15 cellular contexts compared by ENCODE assay signal in the genomic region with DNA sequence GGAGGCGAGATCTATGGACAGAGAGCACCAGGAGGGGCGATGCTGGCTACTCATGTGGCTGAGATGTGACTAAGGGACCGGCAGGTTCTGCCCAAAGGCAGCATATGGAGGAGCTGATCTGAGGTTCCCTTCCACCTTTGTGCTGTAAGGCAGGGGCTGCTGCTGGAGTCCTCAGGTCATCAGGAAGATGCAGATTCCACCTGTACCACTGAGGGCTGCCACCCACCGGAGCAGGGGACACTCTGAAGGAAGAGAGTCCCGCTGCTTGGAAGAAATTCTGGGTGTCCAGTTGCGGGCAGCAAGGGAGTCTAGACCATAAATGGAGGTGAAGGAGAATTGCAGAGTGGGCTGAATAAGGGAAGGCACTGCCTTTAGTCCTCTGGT. TPM values are rescaled to one million over a fixed set of nuclear protein-coding genes. Genes with fewer than 3 reads are reported as not detected.
A peak's percentile ranks its signal among the peaks of the same experiment; 100 is the strongest.
DNase-seq lines count a peak whose midpoint lies in the region; ATAC-seq and TF ChIP-seq lines count a peak whose summit lies in the region.
"Had no signal": no experiment of that assay in that cellular context is flagged by ENCODE, and none has a peak within 500 bp of the region (broad histone marks: within the 10 kb centered on the region; RNA-seq: fewer than 3 reads in every experiment).

No MANE protein-coding gene starts in this region.

- DNase-seq in CD4-positive, alpha-beta T cell: no peak
- DNase-seq in IMR-90 (no peak), epithelial cell of prostate (ENCODE audit: low read depth, low spot score) (no peak), ovary (peak in 1 of 5 donors; percentile 26), WERI-Rb-1 (no peak), left lobe of liver (ENCODE audit: low spot score) (no peak)
- DNase-seq in stimulated activated CD4-positive, alpha-beta T cell treated with anti-CD3 and anti-CD28 coated beads, Interleukin-1b, Interleukin-23, amount 100 ng/mL, for 48 hours: no peak
- DNase-seq: GOT3, occipital lobe, sigmoid colon had no signal

- H2BK5ac ChIP-seq in IMR-90 (ENCODE audit: low read depth, low read length, poor library complexity, severe bottlenecking): peak overlapping the region; percentile 78

- no peak overlapping the region for H3K9ac ChIP-seq in IMR-90 (ENCODE audit: low read depth, low read length)
- H3K9ac ChIP-seq: KMS-11 had no signal

- 0 out of 2 replicates have a peak, but pooled peaks cover 6% of the 10 kb centered on the region for H4K20me1 ChIP-seq in IMR-90 (ENCODE audit: insufficient read depth, low read length)

- TF ChIP-seq POLR2A in IMR-90 (IDR thresholded peaks at IDR 0.05; ENCODE audit: low read depth, low read length) (no peak), ovary (IDR thresholded peaks at IDR 0.05) (no peak)

- no TSS peak for BruUV-seq in IMR-90 (replicated peaks; lab: Mats Ljungman, UMichigan)

- H3K27me3 ChIP-seq in CD4-positive, alpha-beta T cell (ENCODE audit: control insufficient read depth, insufficient read depth, low read length): no peaks in the 10 kb centered on the region
- peaks cover 3% of the 10 kb centered on the region; the same call in 1 of the 2 replicates for H3K27me3 ChIP-seq in IMR-90 (ENCODE audit: control insufficient read depth, insufficient read depth, low read length)
- no peaks in the 10 kb centered on the region for H3K27me3 ChIP-seq in ovary
- no peaks in the 10 kb centered on the region for H3K27me3 ChIP-seq in WERI-Rb-1 (ENCODE audit: insufficient read depth, low read depth, severe bottlenecking)
- H3K27me3 ChIP-seq: sigmoid colon had no signal

- H4K5ac ChIP-seq in IMR-90 (ENCODE audit: low read depth, low read length): peak overlapping the region; percentile 71

- peak overlapping the region; percentile 98; the same call in 2 of the 3 replicates for H2BK15ac ChIP-seq in IMR-90 (ENCODE audit: low read depth, low read length)

- H3K27ac Mint-ChIP-seq in CD4-positive, alpha-beta T cell: peak overlapping the region; percentile 64
- H3K27ac Mint-ChIP-seq: activated CD8-positive, alpha-beta T cell treated with anti-CD3 and anti-CD28 coated beads for 36 hours; activated naive CD8-positive, alpha-beta T cell treated with anti-CD3 and anti-CD28 coated beads for 36 hours; B cell had no signal

- H3K36me3 ChIP-seq in IMR-90 (ENCODE audit: control insufficient read depth, insufficient read depth, low read length): no peaks in the 10 kb centered on the region
- H3K36me3 ChIP-seq in ovary: no peaks in the 10 kb centered on the region
- no peaks in the 10 kb centered on the region for H3K36me3 ChIP-seq in WERI-Rb-1
- H3K36me3 ChIP-seq: sigmoid colon had no signal

- POLR2A ChIA-PET in CD4-positive, alpha-beta T cell (lab: Charles Lee): interaction anchor here (0.8 to 1.4 kb wide), 3 partner anchors 30 to 71 kb away, joined by 3 to 4 read pairs (median 3); no protein-coding TSS in a partner anchor
- POLR2A ChIA-PET in IMR-90 (lab: Charles Lee; ENCODE audit: unreplicated experiment): no interaction called here

- H2BK20ac ChIP-seq in IMR-90 (ENCODE audit: low read depth, low read length): peak overlapping the region; percentile 98

- peak overlapping the region; percentile 80 for H2AFZ ChIP-seq in IMR-90 (replicated peaks; ENCODE audit: low read length, poor library complexity)

- H3K4me3 Mint-ChIP-seq in CD4-positive, alpha-beta T cell: no peak overlapping the region
- H3K4me3 Mint-ChIP-seq: activated CD8-positive, alpha-beta T cell treated with anti-CD3 and anti-CD28 coated beads for 36 hours; activated naive CD8-positive, alpha-beta T cell treated with anti-CD3 and anti-CD28 coated beads for 36 hours; B cell had no signal

- peaks cover 26% of the 10 kb centered on the region for H3K9me1 ChIP-seq in IMR-90 (ENCODE audit: insufficient read depth, low read length)

- H3K27me3 Mint-ChIP-seq in CD4-positive, alpha-beta T cell: no peaks in the 10 kb centered on the region

- peak overlapping the region; percentile 92; the same call in 1 of the 2 replicates for H3K23ac ChIP-seq in IMR-90 (ENCODE audit: low read depth, low read length)

- H3K9me3 Mint-ChIP-seq in CD4-positive, alpha-beta T cell: no peaks in the 10 kb centered on the region
- H3K9me3 Mint-ChIP-seq: activated CD8-positive, alpha-beta T cell treated with anti-CD3 and anti-CD28 coated beads for 36 hours; activated naive CD8-positive, alpha-beta T cell treated with anti-CD3 and anti-CD28 coated beads for 36 hours had no signal

- peak overlapping the region; percentile 97 for H2BK120ac ChIP-seq in IMR-90 (ENCODE audit: low read depth, low read length)

- peak overlapping the region; percentile 93 for H3K14ac ChIP-seq in IMR-90 (replicated peaks; ENCODE audit: low read depth, low read length)

- no peaks in the 10 kb centered on the region for H3K9me3 ChIP-seq in CD4-positive, alpha-beta T cell (ENCODE audit: control insufficient read depth, low read length)
- H3K9me3 ChIP-seq in IMR-90 (ENCODE audit: control insufficient read depth, insufficient read depth, low read length) (no peaks in the 10 kb centered on the region), ovary (no peaks in the 10 kb centered on the region), WERI-Rb-1 (ENCODE audit: severe bottlenecking) (no peaks in the 10 kb centered on the region)
- H3K9me3 ChIP-seq: sigmoid colon had no signal

- peaks cover 66% of the 10 kb centered on the region for H3K4me1 Mint-ChIP-seq in CD4-positive, alpha-beta T cell (ENCODE audit: low read depth)

- no peak for TF ChIP-seq CTCF in CD4-positive, alpha-beta T cell (IDR thresholded peaks at IDR 0.05)
- TF ChIP-seq CTCF in IMR-90 (conservative IDR thresholded peaks at IDR 0.05; ENCODE audit: low read depth, low read length) (no peak), ovary (IDR thresholded peaks at IDR 0.05) (no peak), WERI-Rb-1 (IDR thresholded peaks at IDR 0.05; ENCODE audit: low read depth, low read length) (no peak)

- H4K8ac ChIP-seq in IMR-90 (ENCODE audit: low read depth in 2 of 2, low read length in 2 of 2): peak overlapping the region; percentile 57 to 86

- CTCF ChIA-PET in CD4-positive, alpha-beta T cell (lab: Charles Lee): interaction anchor here (1.1 kb wide), 1 partner anchor 132 kb away, joined by 3 read pairs; no protein-coding TSS in a partner anchor
- CTCF ChIA-PET in IMR-90 (lab: Yijun Ruan, JAX): interaction anchor here (1.4 kb wide), 1 partner anchor 42 kb away, joined by 3 read pairs; no protein-coding TSS in a partner anchor

- no peak overlapping the region for H3K56ac ChIP-seq in IMR-90 (ENCODE audit: extremely low read depth, insufficient read depth, low read length)

- H3K18ac ChIP-seq in IMR-90 (ENCODE audit: low read depth, low read length): peak overlapping the region; percentile 86

- intact Hi-C loops in CD4-positive, alpha-beta T cell (cut with DNase I, micrococcal nuclease): loop anchor here in 1 of 2 experiments (5.0 kb wide), 1 partner anchor 52 kb away; no protein-coding TSS in a partner anchor
- intact Hi-C loops in IMR-90 (cut with micrococcal nuclease) (loop anchor here (2.0 kb wide), 1 partner anchor 53 kb away; no protein-coding TSS in a partner anchor), ovary (cut with DNase I) (loop anchor here in 1 of 4 donors (5.0 kb wide), 1 partner anchor 42 kb away; no protein-coding TSS in a partner anchor)

- no peak overlapping the region for H3K4me3 ChIP-seq in IMR-90 (ENCODE audit: insufficient read depth, low read depth, low read length)
- no peak overlapping the region for H3K4me3 ChIP-seq in ovary
- H3K4me3 ChIP-seq in WERI-Rb-1 (ENCODE audit: low read depth, low read length): no peak overlapping the region
- H3K4me3 ChIP-seq: sigmoid colon had no signal

- dilution Hi-C loops in IMR-90 (cut with HindIII; ENCODE audit: low sequenced_read_pairs, unreplicated experiment): no loop called here

- H3K4me1 ChIP-seq in IMR-90 (ENCODE audit: control insufficient read depth, insufficient read depth, low read length) (peaks cover 50% of the 10 kb centered on the region), ovary (ENCODE audit: insufficient read depth) (peaks cover 35% of the 10 kb centered on the region)

- TF ChIP-seq EP300 in ovary (IDR thresholded peaks at IDR 0.05): no peak

- H3K79me1 ChIP-seq in IMR-90 (ENCODE audit: low read depth in 1 of 2, low read length in 2 of 2): no peaks in the 10 kb centered on the region

- H3K36me3 Mint-ChIP-seq in CD4-positive, alpha-beta T cell (ENCODE audit: low read depth): no peaks in the 10 kb centered on the region
- H3K36me3 Mint-ChIP-seq: activated naive CD8-positive, alpha-beta T cell treated with anti-CD3 and anti-CD28 coated beads for 36 hours had no signal

- no peak for TF ChIP-seq RAD21 in IMR-90 (IDR thresholded peaks at IDR 0.05; ENCODE audit: low read length)

- no peak for ATAC-seq in CD4-positive, alpha-beta T cell (ENCODE audit: poor library complexity)
- ATAC-seq in IMR-90 (ENCODE audit: low read depth) (no peak), left lobe of liver (no peak)
- ATAC-seq: activated CD8-positive, alpha-beta T cell treated with anti-CD3 and anti-CD28 coated beads for 36 hours had no signal

- H3K4ac ChIP-seq in IMR-90 (ENCODE audit: low read depth, low read length): peak overlapping the region; percentile 96

- H3K4me2 ChIP-seq in IMR-90 (ENCODE audit: low read depth, low read length): no peak overlapping the region
- H3K4me2 ChIP-seq: KMS-11 had no signal

- WGBS in IMR-90 (ENCODE audit: extremely low coverage in 2 of 2, insufficient read length in 1 of 2), 2 experiments: 80% methylated on average over 1 of the region's 6 CpGs; no CpG with 5 or more reads in 1 of the 2 experiments
- 93 to 96% (median 95%) methylated on average over 6 of the region's 6 CpGs for WGBS in ovary, 3 donors

- H2AK5ac ChIP-seq in IMR-90 (ENCODE audit: low read depth, low read length): peak overlapping the region; percentile 99

- H4K91ac ChIP-seq in IMR-90 (ENCODE audit: insufficient read depth, low read depth, low read length): peak overlapping the region; percentile 96

- peak overlapping the region; percentile 95 for H2AK9ac ChIP-seq in IMR-90 (replicated peaks; ENCODE audit: low read depth, low read length, poor library complexity)

- no peak overlapping the region for H3K27ac ChIP-seq in CD4-positive, alpha-beta T cell (ENCODE audit: low read depth, low read length)
- H3K27ac ChIP-seq in IMR-90 (ENCODE audit: insufficient read depth, low read length) (peak overlapping the region; percentile 92), epithelial cell of prostate (peak overlapping the region; percentile 94), ovary (peak overlapping the region; percentile 18 to 60), WERI-Rb-1 (no peak overlapping the region)
- H3K27ac ChIP-seq: KMS-11, VCaP had no signal

- in situ Hi-C loops in IMR-90 (cut with MboI; ENCODE audit: low sequenced_read_pairs): no loop called here

RNA-seq across cellular contexts. Expression of a gene that starts 55.3 kb away (rescaled TPM):
- total RNA-seq in CD4-positive, alpha-beta T cell: 10 to 100 TPM; 12.1 to 13.3 TPM
- 4.4 and 8.2 TPM in 2 replicates for total RNA-seq in IMR-90 (2012; rRNA removed)
- polyA plus RNA-seq in IMR-90 (2012; rRNA removed): 8.4 and 10.6 TPM in 2 replicates
- polyA plus RNA-seq in IMR-90 (2012; cell fraction: cytosol; rRNA removed): 3.5 and 6.2 TPM in 2 replicates
- polyA plus RNA-seq in IMR-90 (2012; cell fraction: nucleus; rRNA removed; ENCODE audit: low replicate concordance): 28.4 and 37.6 TPM in 2 replicates
- total RNA-seq in ovary: 10 to 100 TPM; 17.5 to 92.9 (median 78.4) TPM
- 10 to 100 TPM; 26.3 to 34.2 TPM for polyA plus RNA-seq in ovary
- 32.8 TPM for total RNA-seq in left lobe of liver

Comparison
In these comparisons a context has a peak if more than half of its experiments do, and no peak if none do; other contexts are left out.
1. H3K27ac ChIP-seq: peak in IMR-90 (single experiment), epithelial cell of prostate (single experiment) and ovary (2 of 2); none in CD4-positive, alpha-beta T cell (single experiment) and WERI-Rb-1 (single experiment).